In genomic region chr7:76462271-76462882, GRCh38 we compare ENCODE assay signal across 9 cellular contexts. TPM values are rescaled to one million over a fixed set of nuclear protein-coding genes. Genes with fewer than 3 reads are reported as not detected.
DNase-seq lines count a peak whose midpoint lies in the region; ATAC-seq, FAIRE-seq and TF ChIP-seq lines count a peak whose summit lies in the region.
"Not testable (repeated sequence)": the region's sequence is repeated elsewhere in the genome, so short reads cannot be mapped to it uniquely, and the experiment has no call there.
"Had no signal": no experiment of that assay in that cellular context is flagged by ENCODE, and none has a peak within 500 bp of the region (broad histone marks: within the 10 kb centered on the region; RNA-seq: fewer than 3 reads in every experiment).

No MANE protein-coding gene starts in this region.

- CTCF ChIA-PET in Panc1 (lab: Charles Lee); mammary epithelial cell (lab: Charles Lee; ENCODE audit: low non-redundant PET): not testable (repeated sequence)

- TF ChIP-seq POLR2A in GM12892 (IDR thresholded peaks at IDR 0.05; ENCODE audit: low read depth, low read length): not testable (repeated sequence)

- not testable (repeated sequence) for H2AFZ ChIP-seq in mammary epithelial cell (ENCODE audit: low read depth, low read length)

- WGBS in mammary epithelial cell (ENCODE audit: low coverage, missing lambda C conversion rate): no CpG with 5 or more reads among the region's 17 CpGs

- not testable (repeated sequence) for H3K4me1 Mint-ChIP-seq in memory B cell

- not testable (repeated sequence) for DNase-seq in GM12892 (ENCODE audit: insufficient read length); Panc1 (ENCODE audit: low read depth, low spot score); mammary epithelial cell; left ventricle myocardium superior; memory B cell (ENCODE audit: low spot score in 2 of 2); upper lobe of right lung

- intact Hi-C loops in Panc1 (cut with micrococcal nuclease; ENCODE audit: unreplicated experiment); mammary epithelial cell (cut with micrococcal nuclease); left ventricle myocardium superior (cut with micrococcal nuclease); upper lobe of right lung (cut with DNase I): not testable (repeated sequence)

- not testable (repeated sequence) for H3K4me1 ChIP-seq in Panc1 (ENCODE audit: control insufficient read depth, insufficient read depth, low read length); mammary epithelial cell (ENCODE audit: insufficient read depth, low read length); upper lobe of right lung

- H3K79me2 ChIP-seq in mammary epithelial cell (ENCODE audit: insufficient read depth, low read length): peaks cover 16% of the 10 kb centered on the region

- not testable (repeated sequence) for H3K27ac ChIP-seq in Panc1 (ENCODE audit: low read length); mammary epithelial cell (ENCODE audit: insufficient read depth, low read depth, low read length); upper lobe of right lung

- POLR2A ChIA-PET in Panc1 (lab: Charles Lee): not testable (repeated sequence)

- not testable (repeated sequence) for H3K9me3 Mint-ChIP-seq in memory B cell

- BruUV-seq in Panc1 (replicated peaks; lab: Mats Ljungman, UMichigan): TSS peak; percentile 85
- TSS peak; percentile 29 for BruUV-seq in mammary epithelial cell (replicated peaks; lab: Mats Ljungman, UMichigan)

- H3K27me3 Mint-ChIP-seq in memory B cell: not testable (repeated sequence)

- not testable (repeated sequence) for H4K20me1 ChIP-seq in mammary epithelial cell (ENCODE audit: insufficient read depth, low read length)

- H3K36me3 Mint-ChIP-seq in memory B cell: not testable (repeated sequence)

- not testable (repeated sequence) for H3K4me2 ChIP-seq in mammary epithelial cell (ENCODE audit: insufficient read depth, low read depth, low read length)

- not testable (repeated sequence) for H3K4me3 Mint-ChIP-seq in memory B cell

- not testable (repeated sequence) for H3K36me3 ChIP-seq in Panc1 (ENCODE audit: control insufficient read depth, insufficient read depth, low read length); mammary epithelial cell (ENCODE audit: insufficient read depth, low read length); upper lobe of right lung

- H3K4me3 ChIP-seq in Panc1 (ENCODE audit: low read depth in 2 of 2, low read length in 2 of 2); mammary epithelial cell (replicated peaks in 1 of 3; ENCODE audit: insufficient read depth in 1 of 3, low read depth in 2 of 3, low read length in 3 of 3); upper lobe of right lung: not testable (repeated sequence)

- not testable (repeated sequence) for H3K27me3 ChIP-seq in Panc1 (ENCODE audit: control insufficient read depth, insufficient read depth, low read length); mammary epithelial cell (ENCODE audit: insufficient read depth, low read length); upper lobe of right lung

- not testable (repeated sequence) for TF ChIP-seq CTCF in Panc1 (IDR thresholded peaks at IDR 0.05); mammary epithelial cell (conservative IDR thresholded peaks at IDR 0.05 in 1 of 2, IDR thresholded peaks at IDR 0.05 in 1 of 2; ENCODE audit: extremely low read depth in 1 of 2, insufficient read depth in 1 of 2, low read depth in 1 of 2, low read length in 2 of 2); upper lobe of right lung (IDR thresholded peaks at IDR 0.05)

- H3K27ac Mint-ChIP-seq in memory B cell: not testable (repeated sequence)

- not testable (repeated sequence) for H3K9ac ChIP-seq in mammary epithelial cell (ENCODE audit: insufficient read depth, low read length)

- dilution Hi-C loops in mammary epithelial cell (cut with HindIII; ENCODE audit: low sequenced_read_pairs): not testable (repeated sequence)

- in situ Hi-C loops in Panc1 (cut with HindIII; ENCODE audit: low pct_unique_long_range_greater_than_20kb, low sequenced_read_pairs); mammary epithelial cell (cut with MboI; ENCODE audit: low sequenced_read_pairs in 2 of 2): not testable (repeated sequence)

- H3K9me3 ChIP-seq in Panc1 (ENCODE audit: control insufficient read depth, insufficient read depth, low read depth, low read length); mammary epithelial cell (replicated peaks; ENCODE audit: insufficient read depth, low read length); upper lobe of right lung: not testable (repeated sequence)

- FAIRE-seq in GM12892 (lab: Jason Lieb, UNC): peak; percentile 38

- ATAC-seq in GM21447 (IDR thresholded peaks at IDR 0.05; ENCODE audit: unreplicated experiment) (peak; percentile 14), HG03135 (IDR thresholded peaks at IDR 0.05; ENCODE audit: unreplicated experiment) (peak; percentile 16), Panc1 (peak; percentile 2; the same call in 1 of the 2 replicates), left ventricle myocardium superior (peak; percentile 42), memory B cell (ENCODE audit: low read depth) (peak; percentile 48), upper lobe of right lung (peak; percentile 26)

RNA-seq across cellular contexts. Expression of gene DTX2, which starts 0.9 kb away (rescaled TPM):
- 6.8 TPM for polyA plus RNA-seq in GM12892 (2012; ENCODE audit: missing spikeins)
- 27.4 TPM for total RNA-seq in Panc1 (2021; ENCODE audit: unreplicated experiment)
- polyA plus RNA-seq in Panc1 (2012; ENCODE audit: insufficient read length): 17.9 TPM
- 10 to 100 TPM; 17.7 to 63.4 TPM for total RNA-seq in mammary epithelial cell
- polyA plus RNA-seq in mammary epithelial cell: 12.3 TPM
- 38.8 TPM for polyA minus RNA-seq in mammary epithelial cell
- total RNA-seq in left ventricle myocardium superior: 9.3 TPM
- total RNA-seq in upper lobe of right lung: 25.6 TPM

RNA-seq across cellular contexts. Expression of gene ZP3, which starts 37.6 kb away (rescaled TPM):
- polyA plus RNA-seq in GM12892 (2012; ENCODE audit: missing spikeins): 7.6 TPM
- total RNA-seq in Panc1 (2021; ENCODE audit: unreplicated experiment) (23.3 TPM), mammary epithelial cell (10 to 100 TPM; 10.2 to 13.1 TPM), left ventricle myocardium superior (not detected), upper lobe of right lung (0.84 TPM)
- polyA plus RNA-seq in Panc1 (2012; ENCODE audit: insufficient read length): 50.3 TPM
- polyA plus RNA-seq in mammary epithelial cell: 3.1 TPM
- polyA minus RNA-seq in mammary epithelial cell: 41.8 TPM

RNA-seq across cellular contexts. Expression of gene UPK3B, which starts 48.0 kb away (rescaled TPM):
- polyA plus RNA-seq in GM12892 (2012; ENCODE audit: missing spikeins): not detected
- total RNA-seq in Panc1 (2021; ENCODE audit: unreplicated experiment): 9.8 TPM
- polyA plus RNA-seq in Panc1 (2012; ENCODE audit: insufficient read length): 23.7 TPM
- total RNA-seq in mammary epithelial cell: 1 to 10 TPM in 1 of 2 donors, under 1 TPM in 1; 0.67 to 3.9 TPM
- 0.02 TPM for polyA plus RNA-seq in mammary epithelial cell
- polyA minus RNA-seq in mammary epithelial cell: not detected
- 2.2 TPM for total RNA-seq in left ventricle myocardium superior
- 25.2 TPM for total RNA-seq in upper lobe of right lung
- polyA plus RNA-seq: IgD-negative memory B cell had no signal

RNA-seq across cellular contexts. Expression of gene SSC4D, which starts 52.9 kb away (rescaled TPM):
- 0.30 TPM for polyA plus RNA-seq in GM12892 (2012; ENCODE audit: missing spikeins)
- total RNA-seq in Panc1 (2021; ENCODE audit: unreplicated experiment) (1.6 TPM), mammary epithelial cell (1 to 10 TPM in 1 of 2 donors, under 1 TPM in 1; 0.42 to 1.3 TPM), left ventricle myocardium superior (0.55 TPM), upper lobe of right lung (1.1 TPM)
- polyA plus RNA-seq in Panc1 (2012; ENCODE audit: insufficient read length): 2.3 TPM
- 0.93 TPM for polyA plus RNA-seq in mammary epithelial cell
- not detected for polyA minus RNA-seq in mammary epithelial cell
- polyA plus RNA-seq: IgD-negative memory B cell had no signal
